1 cellular context compared by ENCODE assay signal in the genomic region with DNA sequence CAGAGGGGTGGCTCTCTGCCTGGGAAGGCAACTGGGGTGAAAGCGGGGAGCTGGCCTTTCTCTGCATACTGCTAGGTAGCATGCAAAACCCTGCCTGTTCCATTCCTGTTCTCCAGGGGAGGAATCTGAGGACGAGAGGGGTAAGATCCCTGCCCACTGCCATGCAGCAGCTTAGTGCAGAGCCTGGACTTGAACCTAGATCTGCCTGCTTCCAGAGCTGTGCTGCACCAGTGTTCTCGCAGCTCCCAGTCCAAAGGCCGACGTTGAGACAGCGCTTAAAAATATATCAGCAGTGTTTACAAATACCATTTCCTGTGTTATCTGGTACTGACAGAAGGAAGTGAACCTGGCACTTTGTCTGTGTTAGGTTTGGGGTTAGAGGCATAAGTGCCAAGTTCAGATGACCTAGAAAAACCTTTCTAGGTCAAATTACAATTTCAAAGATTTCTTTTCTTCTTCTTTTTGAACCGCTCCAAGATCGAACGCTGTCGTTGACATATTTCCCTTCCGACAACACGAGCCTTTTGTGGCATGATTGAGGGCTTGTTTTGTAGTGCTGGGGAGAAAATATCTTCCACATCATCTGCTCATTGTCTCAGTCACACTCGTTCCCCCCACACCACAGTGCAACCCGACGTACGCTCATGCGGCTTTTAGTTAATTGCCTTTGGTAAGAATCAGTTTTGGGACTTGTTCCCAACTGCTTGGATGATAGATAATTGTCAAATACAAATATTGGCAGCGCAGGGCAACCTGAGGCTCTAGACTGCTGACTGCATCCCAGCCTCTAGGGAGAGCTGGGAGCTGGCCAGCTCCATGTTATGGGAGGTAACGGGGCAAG.
TF ChIP-seq lines count a peak whose summit lies in the region.

No MANE protein-coding gene starts in this region.

TF ChIP-seq in HepG2, 621 proteins besides CTCF, POLR2A, EP300 and RAD21 (continued from another document and continues in another):
- TF ChIP-seq HDAC1 (CRISPR knock-in tag; IDR thresholded peaks at IDR 0.05) = peak; percentile 69
- no peak for TF ChIP-seq TCF12 (IDR thresholded peaks at IDR 0.05)
- TF ChIP-seq TCF12 (CRISPR knock-in tag; IDR thresholded peaks at IDR 0.05) = peak; percentile 83
- TF ChIP-seq, protein P1, sequence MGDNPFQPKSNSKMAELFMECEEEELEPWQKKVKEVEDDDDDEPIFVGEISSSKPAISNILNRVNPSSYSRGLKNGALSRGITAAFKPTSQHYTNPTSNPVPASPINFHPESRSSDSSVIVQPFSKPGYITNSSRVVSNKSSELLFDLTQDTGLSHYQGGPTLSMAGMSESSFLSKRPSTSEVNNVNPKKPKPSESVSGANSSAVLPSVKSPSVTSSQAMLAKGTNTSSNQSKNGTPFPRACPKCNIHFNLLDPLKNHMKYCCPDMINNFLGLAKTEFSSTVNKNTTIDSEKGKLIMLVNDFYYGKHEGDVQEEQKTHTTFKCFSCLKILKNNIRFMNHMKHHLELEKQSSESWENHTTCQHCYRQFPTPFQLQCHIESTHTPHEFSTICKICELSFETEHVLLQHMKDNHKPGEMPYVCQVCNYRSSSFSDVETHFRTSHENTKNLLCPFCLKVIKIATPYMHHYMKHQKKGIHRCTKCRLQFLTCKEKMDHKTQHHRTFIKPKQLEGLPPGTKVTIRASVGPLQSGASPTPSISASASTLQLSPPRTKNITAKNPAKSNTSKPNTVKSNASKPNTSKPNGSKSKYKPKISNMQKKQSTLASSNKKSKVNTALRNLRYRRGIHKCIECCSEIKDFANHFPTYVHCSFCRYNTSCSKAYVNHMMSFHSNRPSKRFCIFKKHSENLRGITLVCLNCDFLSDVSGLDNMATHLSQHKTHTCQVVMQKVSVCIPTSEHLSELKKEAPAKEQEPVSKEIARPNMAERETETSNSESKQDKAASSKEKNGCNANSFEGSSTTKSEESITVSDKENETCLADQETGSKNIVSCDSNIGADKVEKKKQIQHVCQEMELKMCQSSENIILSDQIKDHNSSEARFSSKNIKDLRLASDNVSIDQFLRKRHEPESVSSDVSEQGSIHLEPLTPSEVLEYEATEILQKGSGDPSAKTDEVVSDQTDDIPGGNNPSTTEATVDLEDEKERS (CRISPR knock-in tag; IDR thresholded peaks at IDR 0.05) = peak; percentile 71; the same call in 1 of the 2 replicates
- peak; percentile 84; the same call in 1 of the 2 replicates for TF ChIP-seq MEIS2 (CRISPR knock-in tag; IDR thresholded peaks at IDR 0.05)
- TF ChIP-seq SRF (IDR thresholded peaks at IDR 0.05; ENCODE audit: low read depth, low read length) = no peak
- peak; percentile 90 for TF ChIP-seq ZNF317 (CRISPR knock-in tag; IDR thresholded peaks at IDR 0.05)
- TF ChIP-seq FOXJ3 (CRISPR knock-in tag; IDR thresholded peaks at IDR 0.05; ENCODE audit: borderline replicate concordance) = peak; percentile 34; the same call in 1 of the 2 replicates
- peak; percentile 61; the same call in 1 of the 2 replicates for TF ChIP-seq KAT8 (CRISPR knock-in tag; IDR thresholded peaks at IDR 0.05)
- TF ChIP-seq, protein P2, sequence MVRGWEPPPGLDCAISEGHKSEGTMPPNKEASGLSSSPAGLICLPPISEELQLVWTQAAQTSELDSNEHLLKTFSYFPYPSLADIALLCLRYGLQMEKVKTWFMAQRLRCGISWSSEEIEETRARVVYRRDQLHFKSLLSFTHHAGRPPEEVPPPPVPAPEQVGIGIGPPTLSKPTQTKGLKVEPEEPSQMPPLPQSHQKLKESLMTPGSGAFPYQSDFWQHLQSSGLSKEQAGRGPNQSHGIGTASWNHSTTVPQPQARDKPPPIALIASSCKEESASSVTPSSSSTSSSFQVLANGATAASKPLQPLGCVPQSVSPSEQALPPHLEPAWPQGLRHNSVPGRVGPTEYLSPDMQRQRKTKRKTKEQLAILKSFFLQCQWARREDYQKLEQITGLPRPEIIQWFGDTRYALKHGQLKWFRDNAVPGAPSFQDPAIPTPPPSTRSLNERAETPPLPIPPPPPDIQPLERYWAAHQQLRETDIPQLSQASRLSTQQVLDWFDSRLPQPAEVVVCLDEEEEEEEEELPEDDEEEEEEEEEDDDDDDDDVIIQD (CRISPR knock-in tag; IDR thresholded peaks at IDR 0.05; ENCODE audit: low read depth) = peak; percentile 61; the same call in 1 of the 2 replicates
- TF ChIP-seq ZBTB21 (CRISPR knock-in tag; IDR thresholded peaks at IDR 0.05) = peak; percentile 50; the same call in 1 of the 2 replicates
- TF ChIP-seq HDAC2 (CRISPR knock-in tag; IDR thresholded peaks at IDR 0.05) = peak; percentile 92
- peak; percentile 93; the same call in 1 of the 2 replicates for TF ChIP-seq FOXK1 (CRISPR knock-in tag; IDR thresholded peaks at IDR 0.05; ENCODE audit: borderline replicate concordance, low read depth)
- peak; percentile 60; the same call in 1 of the 2 replicates for TF ChIP-seq KDM3A (CRISPR knock-in tag; IDR thresholded peaks at IDR 0.05; ENCODE audit: low read depth)
- TF ChIP-seq, protein P3, sequence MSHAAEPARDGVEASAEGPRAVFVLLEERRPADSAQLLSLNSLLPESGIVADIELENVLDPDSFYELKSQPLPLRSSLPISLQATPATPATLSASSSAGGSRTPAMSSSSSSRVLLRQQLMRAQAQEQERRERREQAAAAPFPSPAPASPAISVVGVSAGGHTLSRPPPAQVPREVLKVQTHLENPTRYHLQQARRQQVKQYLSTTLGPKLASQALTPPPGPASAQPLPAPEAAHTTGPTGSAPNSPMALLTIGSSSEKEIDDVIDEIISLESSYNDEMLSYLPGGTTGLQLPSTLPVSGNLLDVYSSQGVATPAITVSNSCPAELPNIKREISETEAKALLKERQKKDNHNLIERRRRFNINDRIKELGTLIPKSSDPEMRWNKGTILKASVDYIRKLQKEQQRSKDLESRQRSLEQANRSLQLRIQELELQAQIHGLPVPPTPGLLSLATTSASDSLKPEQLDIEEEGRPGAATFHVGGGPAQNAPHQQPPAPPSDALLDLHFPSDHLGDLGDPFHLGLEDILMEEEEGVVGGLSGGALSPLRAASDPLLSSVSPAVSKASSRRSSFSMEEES (CRISPR knock-in tag; IDR thresholded peaks at IDR 0.05) = 0 out of 2 replicates have a peak, but pooled peaks have one; percentile 39
- no peak for TF ChIP-seq SOX13 (IDR thresholded peaks at IDR 0.05)
- peak in 1 of 2 experiments; percentile 52; a peak in 1 of 4 replicates for TF ChIP-seq SOX13 (CRISPR knock-in tag; conservative IDR thresholded peaks at IDR 0.05 in 1 of 2, IDR thresholded peaks at IDR 0.05 in 1 of 2)
- TF ChIP-seq ZNF224 (CRISPR knock-in tag; IDR thresholded peaks at IDR 0.05) = 0 out of 2 replicates have a peak, but pooled peaks have one; percentile 10
- TF ChIP-seq SIX4 (CRISPR knock-in tag; IDR thresholded peaks at IDR 0.05) = 0 out of 2 replicates have a peak, but pooled peaks have one; percentile 23
- TF ChIP-seq, protein P4, sequence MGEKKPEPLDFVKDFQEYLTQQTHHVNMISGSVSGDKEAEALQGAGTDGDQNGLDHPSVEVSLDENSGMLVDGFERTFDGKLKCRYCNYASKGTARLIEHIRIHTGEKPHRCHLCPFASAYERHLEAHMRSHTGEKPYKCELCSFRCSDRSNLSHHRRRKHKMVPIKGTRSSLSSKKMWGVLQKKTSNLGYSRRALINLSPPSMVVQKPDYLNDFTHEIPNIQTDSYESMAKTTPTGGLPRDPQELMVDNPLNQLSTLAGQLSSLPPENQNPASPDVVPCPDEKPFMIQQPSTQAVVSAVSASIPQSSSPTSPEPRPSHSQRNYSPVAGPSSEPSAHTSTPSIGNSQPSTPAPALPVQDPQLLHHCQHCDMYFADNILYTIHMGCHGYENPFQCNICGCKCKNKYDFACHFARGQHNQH (CRISPR knock-in tag; IDR thresholded peaks at IDR 0.05) = peak; percentile 91; the same call in 1 of the 2 replicates
- no peak for TF ChIP-seq SRSF9 (IDR thresholded peaks at IDR 0.05; ENCODE audit: borderline replicate concordance, insufficient read depth, low read depth, low read length, poor library complexity, severe bottlenecking)
- TF ChIP-seq ZNF101 (CRISPR knock-in tag; IDR thresholded peaks at IDR 0.05; ENCODE audit: borderline replicate concordance, low read depth) = no peak
- peak; percentile 91 for TF ChIP-seq ZNF614 (CRISPR knock-in tag; IDR thresholded peaks at IDR 0.05; ENCODE audit: borderline replicate concordance)
- TF ChIP-seq ZMYM3 (CRISPR knock-in tag; IDR thresholded peaks at IDR 0.05) = peak; percentile 95
- 0 out of 2 replicates have a peak, but pooled peaks have one; percentile 5 for TF ChIP-seq ZNF83 (CRISPR knock-in tag; IDR thresholded peaks at IDR 0.05; ENCODE audit: borderline replicate concordance)
- TF ChIP-seq ZNF737 (CRISPR knock-in tag; IDR thresholded peaks at IDR 0.05; ENCODE audit: borderline replicate concordance) = peak; percentile 20; the same call in 1 of the 2 replicates
- TF ChIP-seq, protein P5, sequence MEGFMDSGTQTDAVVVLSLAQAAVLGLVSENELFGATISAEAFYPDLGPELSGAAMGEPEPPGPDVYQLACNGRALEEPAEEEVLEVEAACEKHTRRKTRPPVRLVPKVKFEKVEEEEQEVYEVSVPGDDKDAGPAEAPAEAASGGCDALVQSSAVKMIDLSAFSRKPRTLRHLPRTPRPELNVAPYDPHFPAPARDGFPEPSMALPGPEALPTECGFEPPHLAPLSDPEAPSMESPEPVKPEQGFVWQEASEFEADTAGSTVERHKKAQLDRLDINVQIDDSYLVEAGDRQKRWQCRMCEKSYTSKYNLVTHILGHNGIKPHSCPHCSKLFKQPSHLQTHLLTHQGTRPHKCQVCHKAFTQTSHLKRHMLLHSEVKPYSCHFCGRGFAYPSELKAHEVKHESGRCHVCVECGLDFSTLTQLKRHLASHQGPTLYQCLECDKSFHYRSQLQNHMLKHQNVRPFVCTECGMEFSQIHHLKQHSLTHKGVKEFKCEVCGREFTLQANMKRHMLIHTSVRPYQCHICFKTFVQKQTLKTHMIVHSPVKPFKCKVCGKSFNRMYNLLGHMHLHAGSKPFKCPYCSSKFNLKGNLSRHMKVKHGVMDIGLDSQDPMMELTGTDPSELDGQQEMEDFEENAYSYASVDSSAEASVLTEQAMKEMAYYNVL (CRISPR knock-in tag; IDR thresholded peaks at IDR 0.05; ENCODE audit: borderline replicate concordance) = peak; percentile 72; the same call in 1 of the 2 replicates
- TF ChIP-seq NONO (IDR thresholded peaks at IDR 0.05) = no peak
- TF ChIP-seq NONO (CRISPR knock-in tag; conservative IDR thresholded peaks at IDR 0.05) = peak; percentile 77
- peak; percentile 80 for TF ChIP-seq ZNF431 (CRISPR knock-in tag; IDR thresholded peaks at IDR 0.05; ENCODE audit: borderline replicate concordance, low read depth)
- TF ChIP-seq ERF (CRISPR knock-in tag; IDR thresholded peaks at IDR 0.05) = peak; percentile 82
- 0 out of 2 replicates have a peak, but pooled peaks have one; percentile 47 for TF ChIP-seq ZKSCAN1 (IDR thresholded peaks at IDR 0.05; ENCODE audit: low read length)
- peak; percentile 97 for TF ChIP-seq ZMYM2 (CRISPR knock-in tag; IDR thresholded peaks at IDR 0.05)
- TF ChIP-seq KLF11 (CRISPR knock-in tag; IDR thresholded peaks at IDR 0.05) = 0 out of 2 replicates have a peak, but pooled peaks have one; percentile 23
- TF ChIP-seq, protein P6, sequence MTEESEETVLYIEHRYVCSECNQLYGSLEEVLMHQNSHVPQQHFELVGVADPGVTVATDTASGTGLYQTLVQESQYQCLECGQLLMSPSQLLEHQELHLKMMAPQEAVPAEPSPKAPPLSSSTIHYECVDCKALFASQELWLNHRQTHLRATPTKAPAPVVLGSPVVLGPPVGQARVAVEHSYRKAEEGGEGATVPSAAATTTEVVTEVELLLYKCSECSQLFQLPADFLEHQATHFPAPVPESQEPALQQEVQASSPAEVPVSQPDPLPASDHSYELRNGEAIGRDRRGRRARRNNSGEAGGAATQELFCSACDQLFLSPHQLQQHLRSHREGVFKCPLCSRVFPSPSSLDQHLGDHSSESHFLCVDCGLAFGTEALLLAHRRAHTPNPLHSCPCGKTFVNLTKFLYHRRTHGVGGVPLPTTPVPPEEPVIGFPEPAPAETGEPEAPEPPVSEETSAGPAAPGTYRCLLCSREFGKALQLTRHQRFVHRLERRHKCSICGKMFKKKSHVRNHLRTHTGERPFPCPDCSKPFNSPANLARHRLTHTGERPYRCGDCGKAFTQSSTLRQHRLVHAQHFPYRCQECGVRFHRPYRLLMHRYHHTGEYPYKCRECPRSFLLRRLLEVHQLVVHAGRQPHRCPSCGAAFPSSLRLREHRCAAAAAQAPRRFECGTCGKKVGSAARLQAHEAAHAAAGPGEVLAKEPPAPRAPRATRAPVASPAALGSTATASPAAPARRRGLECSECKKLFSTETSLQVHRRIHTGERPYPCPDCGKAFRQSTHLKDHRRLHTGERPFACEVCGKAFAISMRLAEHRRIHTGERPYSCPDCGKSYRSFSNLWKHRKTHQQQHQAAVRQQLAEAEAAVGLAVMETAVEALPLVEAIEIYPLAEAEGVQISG (CRISPR knock-in tag; IDR thresholded peaks at IDR 0.05) = no peak; the same call in 1 of the 2 replicates
- TF ChIP-seq ZNF546 (CRISPR knock-in tag; conservative IDR thresholded peaks at IDR 0.05) = no peak
- TF ChIP-seq ZNF589 (CRISPR knock-in tag; conservative IDR thresholded peaks at IDR 0.05) = peak; percentile 79; the same call in 1 of the 2 replicates
- no peak for TF ChIP-seq TCF7L2 (IDR thresholded peaks at IDR 0.05; ENCODE audit: low read depth, low read length)
- TF ChIP-seq ZNF430 (CRISPR knock-in tag; IDR thresholded peaks at IDR 0.05) = peak; percentile 81; the same call in 1 of the 2 replicates
- TF ChIP-seq ZNF777 (CRISPR knock-in tag; IDR thresholded peaks at IDR 0.05) = no peak
- TF ChIP-seq ZFP1 (CRISPR knock-in tag; IDR thresholded peaks at IDR 0.05) = 0 out of 2 replicates have a peak, but pooled peaks have one; percentile 37
- no peak for TF ChIP-seq ZNF839 (CRISPR knock-in tag; IDR thresholded peaks at IDR 0.05; ENCODE audit: borderline replicate concordance)
- TF ChIP-seq ZNF501 (CRISPR knock-in tag; IDR thresholded peaks at IDR 0.05) = peak; percentile 82
- peak; percentile 39; the same call in 1 of the 2 replicates for TF ChIP-seq RCOR2 (CRISPR knock-in tag; IDR thresholded peaks at IDR 0.05)
- TF ChIP-seq EED (CRISPR knock-in tag; IDR thresholded peaks at IDR 0.05) = no peak
- peak; percentile 74 for TF ChIP-seq ZNF441 (CRISPR knock-in tag; IDR thresholded peaks at IDR 0.05; ENCODE audit: borderline replicate concordance)
- TF ChIP-seq ZNF616 (CRISPR knock-in tag; IDR thresholded peaks at IDR 0.05; ENCODE audit: low read depth) = 0 out of 2 replicates have a peak, but pooled peaks have one; percentile 20
